In the genomic region with DNA sequence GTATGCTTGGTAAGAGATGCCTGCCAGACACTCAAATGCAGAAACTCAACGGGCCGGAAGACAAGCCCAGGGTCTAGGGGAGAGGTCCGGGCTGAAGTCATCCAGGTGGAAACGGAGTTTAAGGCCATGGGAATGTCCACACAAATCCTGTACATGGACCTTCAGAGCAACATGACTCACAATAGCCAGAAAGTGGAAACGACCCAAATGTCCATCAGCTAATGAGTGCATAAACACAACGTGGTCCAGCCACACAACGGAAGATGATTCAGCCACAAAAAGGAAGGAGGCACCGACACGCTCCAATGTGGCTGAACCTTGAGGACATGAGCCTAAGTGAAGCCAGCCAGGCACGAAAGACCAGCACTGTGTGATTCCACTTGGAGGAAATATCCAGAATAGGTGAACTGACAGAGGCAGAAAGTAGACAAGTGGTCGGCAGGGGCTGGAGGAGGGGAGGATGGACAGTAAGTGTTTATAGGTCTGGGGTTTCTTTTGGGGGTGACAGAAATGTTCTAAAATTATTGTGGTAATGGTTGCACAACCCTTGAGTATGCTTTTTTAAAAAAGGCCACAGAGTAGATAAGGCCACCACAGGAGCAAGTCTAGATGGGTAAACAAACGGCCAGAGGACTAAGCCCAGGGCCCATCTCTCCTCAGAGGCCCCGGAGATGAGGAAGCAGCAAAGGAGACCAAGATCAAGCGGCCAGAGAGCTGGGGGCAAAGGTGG, we compare ENCODE assay signal across 7 cellular contexts.
DNase-seq lines count a peak whose midpoint lies in the region; ATAC-seq and TF ChIP-seq lines count a peak whose summit lies in the region.

No MANE protein-coding gene starts in this region.

- POLR2A ChIA-PET in activated CD8-positive, alpha-beta T cell treated with anti-CD3 and anti-CD28 coated beads for 36 hours (lab: Charles Lee), result interaction anchor here (0.6 to 10.0 kb wide), 3 partner anchors 8 to 15 kb away, joined by 4 to 81 read pairs (median 4); no protein-coding TSS in a partner anchor

- no peaks in the 10 kb centered on the region for H3K27me3 Mint-ChIP-seq in activated CD8-positive, alpha-beta T cell treated with anti-CD3 and anti-CD28 coated beads for 36 hours

- intact Hi-C loops in activated CD8-positive, alpha-beta T cell treated with anti-CD3 and anti-CD28 coated beads for 36 hours (cut with micrococcal nuclease), result no loop called here
- intact Hi-C loops in left ventricle myocardium superior (cut with micrococcal nuclease), result no loop called here

- H3K36me3 Mint-ChIP-seq in activated CD8-positive, alpha-beta T cell treated with anti-CD3 and anti-CD28 coated beads for 36 hours (ENCODE audit: low read depth), result peaks cover 77% of the 10 kb centered on the region

- CTCF ChIA-PET in activated CD8-positive, alpha-beta T cell treated with anti-CD3 and anti-CD28 coated beads for 36 hours (lab: Charles Lee), result interaction anchor here (1.0 to 2.1 kb wide), 3 partner anchors 15 to 108 kb away, joined by 3 to 7 read pairs (median 4); no protein-coding TSS in a partner anchor

- no peak overlapping the region for H3K4me3 Mint-ChIP-seq in activated CD8-positive, alpha-beta T cell treated with anti-CD3 and anti-CD28 coated beads for 36 hours

- DNase-seq in H4 (ENCODE audit: low spot score), result peak; percentile 77
- no peak for DNase-seq in activated CD8-positive, alpha-beta T cell treated with anti-CD3 and anti-CD28 coated beads for 36 hours
- DNase-seq in left ventricle myocardium superior, result no peak
- peak; percentile 75 for DNase-seq in stromal cell of bone marrow (ENCODE audit: low read depth)
- DNase-seq in SK-N-DZ (ENCODE audit: low spot score), result no peak
- no peak for DNase-seq in NCI-H2029 (lab: John Stamatoyannopoulos, UW)

- TF ChIP-seq CTCF in activated CD8-positive, alpha-beta T cell treated with anti-CD3 and anti-CD28 coated beads for 36 hours (IDR thresholded peaks at IDR 0.05), result no peak

- peaks cover 73% of the 10 kb centered on the region for H3K4me1 Mint-ChIP-seq in activated CD8-positive, alpha-beta T cell treated with anti-CD3 and anti-CD28 coated beads for 36 hours (ENCODE audit: low read depth)

- no peak for ATAC-seq in activated CD8-positive, alpha-beta T cell treated with anti-CD3 and anti-CD28 coated beads for 36 hours
- ATAC-seq in left ventricle myocardium superior (peak; percentile 20), GM19351 (IDR thresholded peaks at IDR 0.05; ENCODE audit: unreplicated experiment) (no peak)

- H3K9me3 Mint-ChIP-seq in activated CD8-positive, alpha-beta T cell treated with anti-CD3 and anti-CD28 coated beads for 36 hours, result no peaks in the 10 kb centered on the region

- peak overlapping the region; percentile 58 for H3K27ac Mint-ChIP-seq in activated CD8-positive, alpha-beta T cell treated with anti-CD3 and anti-CD28 coated beads for 36 hours

Comparison
In these comparisons a context has a peak if more than half of its experiments do, and no peak if none do; other contexts are left out.
1. DNase-seq: peak in H4 (single experiment) and stromal cell of bone marrow (single experiment); none in activated CD8-positive, alpha-beta T cell treated with anti-CD3 and anti-CD28 coated beads for 36 hours (single experiment), left ventricle myocardium superior (single experiment), SK-N-DZ (single experiment) and NCI-H2029 (single experiment).